ENCODE assay signal across 8 cellular contexts in the genomic region with DNA sequence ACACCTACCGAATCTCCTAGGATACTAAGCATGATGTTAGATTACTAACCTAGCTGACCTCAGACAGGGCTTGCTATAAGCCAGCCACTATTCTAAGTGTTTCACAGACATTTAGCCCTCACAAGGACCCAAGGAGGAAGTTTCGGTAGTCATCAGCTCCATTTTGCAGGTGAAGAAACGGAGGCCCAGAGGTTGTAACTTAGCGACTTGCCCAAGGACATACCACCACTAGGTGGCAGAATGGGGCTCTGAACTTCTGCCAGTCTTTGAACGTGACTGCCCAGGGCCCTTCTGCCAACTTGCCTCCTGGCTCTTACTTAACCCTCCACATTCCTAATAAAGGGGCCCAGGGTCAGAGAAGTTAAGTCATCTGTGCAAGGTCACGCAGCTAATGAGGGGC.
A peak's percentile ranks its signal among the peaks of the same experiment; 100 is the strongest.
DNase-seq lines count a peak whose midpoint lies in the region; ATAC-seq, FAIRE-seq and TF ChIP-seq lines count a peak whose summit lies in the region.

No MANE protein-coding gene starts in this region.

- H3K9me1 ChIP-seq in K562 (ENCODE audit: control insufficient read depth, insufficient read depth, low read length) = no peaks in the 10 kb centered on the region

- in situ Hi-C loops in K562 (cut with MboI) = no loop called here

- peak; percentile 84 for FAIRE-seq in K562 (lab: Jason Lieb, UNC)

- H3K27me3 ChIP-seq in K562 (ENCODE audit: control insufficient read depth in 2 of 2, insufficient read depth in 2 of 2, low read length in 2 of 2) (no peaks in the 10 kb centered on the region), lung (ENCODE audit: control insufficient read depth, insufficient read depth) (no peaks in the 10 kb centered on the region), upper lobe of right lung (no peaks in the 10 kb centered on the region)

- POLR2A ChIA-PET in RWPE1 (lab: Yijun Ruan, JAX; ENCODE audit: low non-redundant PET) (no interaction called here), K562 (lab: Yijun Ruan, JAX) (interaction anchor here (0.6 kb wide), 1 partner anchor 337 kb away, joined by 3 read pairs; no protein-coding TSS in a partner anchor)

- TF ChIP-seq EP300 in K562 (IDR thresholded peaks at IDR 0.05; ENCODE audit: low read length) = no peak

- no peak overlapping the region for H3K9ac ChIP-seq in K562 (ENCODE audit: insufficient read depth in 1 of 2, low read depth in 2 of 2, low read length in 2 of 2)

- intact Hi-C loops in K562 (cut with micrococcal nuclease) (loop anchor here (5.0 kb wide), 3 partner anchors 137 to 282 kb away; no protein-coding TSS in a partner anchor), upper lobe of right lung (cut with DNase I) (no loop called here)

- H2AFZ ChIP-seq in K562 (ENCODE audit: low read depth, low read length) = no peak overlapping the region

- H3K9me3 ChIP-seq in K562 (replicated peaks; ENCODE audit: control insufficient read depth, insufficient read depth, low read depth, low read length) (no peaks in the 10 kb centered on the region), lung (ENCODE audit: control insufficient read depth in 2 of 2, insufficient read depth in 1 of 2, low read length in 1 of 2) (no peaks in the 10 kb centered on the region), upper lobe of right lung (no peaks in the 10 kb centered on the region)

- no peaks in the 10 kb centered on the region for H3K36me3 ChIP-seq in K562 (ENCODE audit: control insufficient read depth, insufficient read depth, low read length)
- H3K36me3 ChIP-seq in lung (ENCODE audit: control insufficient read depth in 2 of 2, insufficient read depth in 2 of 2, low read length in 2 of 2) = no peaks in the 10 kb centered on the region
- no peaks in the 10 kb centered on the region for H3K36me3 ChIP-seq in upper lobe of right lung

- CTCF ChIA-PET in RWPE1 (lab: Yijun Ruan, JAX) = interaction anchor here (0.5 to 1.5 kb wide), 6 partner anchors 14 to 615 kb away, joined by 3 to 4 read pairs (median 4); no protein-coding TSS in a partner anchor
- CTCF ChIA-PET in K562 (lab: Yijun Ruan, JAX; ENCODE audit: low intra/inter-chr PET ratio) = interaction anchor here (1.0 kb wide), 2 partner anchors 222 to 282 kb away, joined by 3 to 4 read pairs; no protein-coding TSS in a partner anchor

- DNase-seq in DMS 273 treated with DMSO at 0.1 percent for 48 hours (lab: John Stamatoyannopoulos, UW) = peak; percentile 3
- peak; percentile 12 for DNase-seq in HPDE6-E6E7 (ENCODE audit: extremely low spot score)
- peak; percentile 26 for DNase-seq in RWPE1 (ENCODE audit: low spot score)
- DNase-seq in K562 (ENCODE audit: extremely low read depth in 1 of 4, low spot score in 3 of 4) = peak; percentile 48 to 62 (median 56)
- peak; percentile 44 for DNase-seq in lung (ENCODE audit: low spot score)
- DNase-seq in upper lobe of right lung = no peak
- DNase-seq in omental fat pad (ENCODE audit: low spot score) = no peak

- no peak for TF ChIP-seq POLR2A in K562 (conservative IDR thresholded peaks at IDR 0.05)

- no TSS peak for BruUV-seq in K562 (replicated peaks; lab: Mats Ljungman, UMichigan)

- H4K20me1 ChIP-seq in K562 (replicated peaks; ENCODE audit: control insufficient read depth, insufficient read depth, low read length) = no peaks in the 10 kb centered on the region; the same call in 1 of the 2 replicates

- no peak overlapping the region for H3K4me3 ChIP-seq in K562
- no peak overlapping the region for H3K4me3 ChIP-seq in lung
- no peak overlapping the region for H3K4me3 ChIP-seq in upper lobe of right lung

- no peak overlapping the region for H3K4me2 ChIP-seq in K562 (ENCODE audit: insufficient read depth, low read length)

- peak; percentile 43 for TF ChIP-seq CTCF in RWPE1 (conservative IDR thresholded peaks at IDR 0.05; ENCODE audit: low read depth)
- TF ChIP-seq CTCF in K562 (IDR thresholded peaks at IDR 0.05 in 2 of 3, conservative IDR thresholded peaks at IDR 0.05 in 1 of 3; ENCODE audit: insufficient read depth in 2 of 3, low read depth in 1 of 3, low read length in 3 of 3) = peak; percentile 50 to 74 (median 57)
- peak; percentile 17 for TF ChIP-seq CTCF in lung (IDR thresholded peaks at IDR 0.05; ENCODE audit: control extremely low read depth, extremely low read depth)
- TF ChIP-seq CTCF in upper lobe of right lung (IDR thresholded peaks at IDR 0.05) = peak; percentile 63
- TF ChIP-seq CTCF in omental fat pad (IDR thresholded peaks at IDR 0.05) = no peak

- 1% methylated on average over 6 of the region's 6 CpGs for WGBS in K562 (ENCODE audit: insufficient coverage, low coverage, missing lambda C conversion rate)
- WGBS in lung, 2 donors = 53 to 63% methylated on average over 6 of the region's 6 CpGs

- no peaks in the 10 kb centered on the region for H3K4me1 ChIP-seq in K562 (replicated peaks in 1 of 2; ENCODE audit: control insufficient read depth in 2 of 2, insufficient read depth in 2 of 2, low read length in 2 of 2)
- H3K4me1 ChIP-seq in lung (ENCODE audit: control insufficient read depth in 2 of 2, insufficient read depth in 2 of 2, low read length in 2 of 2) = no peaks in the 10 kb centered on the region
- H3K4me1 ChIP-seq in upper lobe of right lung = no peaks in the 10 kb centered on the region

- H3K79me2 ChIP-seq in K562 (ENCODE audit: control insufficient read depth, insufficient read depth, low read length) = no peaks in the 10 kb centered on the region

- H3K27ac ChIP-seq in RWPE1 = no peak overlapping the region
- no peak overlapping the region for H3K27ac ChIP-seq in K562 (ENCODE audit: extremely low read depth, low read depth, low read length)
- no peak overlapping the region for H3K27ac ChIP-seq in lung (ENCODE audit: low read depth in 1 of 2, low read length in 1 of 2)
- H3K27ac ChIP-seq in upper lobe of right lung = no peak overlapping the region

- ATAC-seq in K562 (no peak; the same call in 2 of the 3 replicates), lung (ENCODE audit: insufficient read depth, low FRiP score) (no peak), upper lobe of right lung (peak; percentile 75), omental fat pad (ENCODE audit: low FRiP score) (no peak), HG03039 (IDR thresholded peaks at IDR 0.05; ENCODE audit: unreplicated experiment) (no peak)

- TF ChIP-seq RAD21 in K562 (CRISPR knock-in tag; conservative IDR thresholded peaks at IDR 0.05 in 1 of 2, IDR thresholded peaks at IDR 0.05 in 1 of 2) = peak; percentile 35 to 55; a peak in 3 of 4 replicates

TF ChIP-seq in K562, 482 proteins besides CTCF, POLR2A, EP300 and RAD21 (continues in another document):
- TF ChIP-seq, protein P1, sequence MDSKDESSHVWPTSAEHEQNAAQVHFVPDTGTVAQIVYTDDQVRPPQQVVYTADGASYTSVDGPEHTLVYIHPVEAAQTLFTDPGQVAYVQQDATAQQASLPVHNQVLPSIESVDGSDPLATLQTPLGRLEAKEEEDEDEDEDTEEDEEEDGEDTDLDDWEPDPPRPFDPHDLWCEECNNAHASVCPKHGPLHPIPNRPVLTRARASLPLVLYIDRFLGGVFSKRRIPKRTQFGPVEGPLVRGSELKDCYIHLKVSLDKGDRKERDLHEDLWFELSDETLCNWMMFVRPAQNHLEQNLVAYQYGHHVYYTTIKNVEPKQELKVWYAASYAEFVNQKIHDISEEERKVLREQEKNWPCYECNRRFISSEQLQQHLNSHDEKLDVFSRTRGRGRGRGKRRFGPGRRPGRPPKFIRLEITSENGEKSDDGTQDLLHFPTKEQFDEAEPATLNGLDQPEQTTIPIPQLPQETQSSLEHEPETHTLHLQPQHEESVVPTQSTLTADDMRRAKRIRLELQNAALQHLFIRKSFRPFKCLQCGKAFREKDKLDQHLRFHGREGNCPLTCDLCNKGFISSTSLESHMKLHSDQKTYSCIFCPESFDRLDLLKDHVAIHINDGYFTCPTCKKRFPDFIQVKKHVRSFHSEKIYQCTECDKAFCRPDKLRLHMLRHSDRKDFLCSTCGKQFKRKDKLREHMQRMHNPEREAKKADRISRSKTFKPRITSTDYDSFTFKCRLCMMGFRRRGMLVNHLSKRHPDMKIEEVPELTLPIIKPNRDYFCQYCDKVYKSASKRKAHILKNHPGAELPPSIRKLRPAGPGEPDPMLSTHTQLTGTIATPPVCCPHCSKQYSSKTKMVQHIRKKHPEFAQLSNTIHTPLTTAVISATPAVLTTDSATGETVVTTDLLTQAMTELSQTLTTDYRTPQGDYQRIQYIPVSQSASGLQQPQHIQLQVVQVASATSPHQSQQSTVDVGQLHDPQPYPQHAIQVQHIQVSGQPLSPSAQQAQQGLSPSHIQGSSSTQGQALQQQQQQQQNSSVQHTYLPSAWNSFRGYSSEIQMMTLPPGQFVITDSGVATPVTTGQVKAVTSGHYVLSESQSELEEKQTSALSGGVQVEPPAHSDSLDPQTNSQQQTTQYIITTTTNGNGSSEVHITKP (IDR thresholded peaks at IDR 0.05; ENCODE audit: partially characterized antibody) = no peak
- TF ChIP-seq, protein P2, sequence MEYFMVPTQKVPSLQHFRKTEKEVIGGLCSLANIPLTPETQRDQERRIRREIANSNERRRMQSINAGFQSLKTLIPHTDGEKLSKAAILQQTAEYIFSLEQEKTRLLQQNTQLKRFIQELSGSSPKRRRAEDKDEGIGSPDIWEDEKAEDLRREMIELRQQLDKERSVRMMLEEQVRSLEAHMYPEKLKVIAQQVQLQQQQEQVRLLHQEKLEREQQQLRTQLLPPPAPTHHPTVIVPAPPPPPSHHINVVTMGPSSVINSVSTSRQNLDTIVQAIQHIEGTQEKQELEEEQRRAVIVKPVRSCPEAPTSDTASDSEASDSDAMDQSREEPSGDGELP (CRISPR knock-in tag; IDR thresholded peaks at IDR 0.05; ENCODE audit: borderline replicate concordance) = no peak
- TF ChIP-seq BDP1 (IDR thresholded peaks at IDR 0.05; ENCODE audit: insufficient read depth, insufficient read length) (no peak), NR3C1 (CRISPR knock-in tag; IDR thresholded peaks at IDR 0.05) (no peak), HNRNPL (IDR thresholded peaks at IDR 0.05; ENCODE audit: low read depth, low read length) (no peak), ZNF140 (CRISPR knock-in tag; IDR thresholded peaks at IDR 0.05) (no peak), GABPB2 (CRISPR knock-in tag; conservative IDR thresholded peaks at IDR 0.05) (no peak), SMC3 (conservative IDR thresholded peaks at IDR 0.05; ENCODE audit: insufficient read depth, low read depth, low read length) (0 out of 2 replicates have a peak, but pooled peaks have one; percentile 25), RBM39 (optimal IDR thresholded peaks at IDR 0.05; ENCODE audit: low read depth, low read length) (no peak), DMBX1 (CRISPR knock-in tag; IDR thresholded peaks at IDR 0.05; ENCODE audit: borderline replicate concordance) (no peak), HDAC1 (IDR thresholded peaks at IDR 0.05) (no peak)
- TF ChIP-seq, protein P3, sequence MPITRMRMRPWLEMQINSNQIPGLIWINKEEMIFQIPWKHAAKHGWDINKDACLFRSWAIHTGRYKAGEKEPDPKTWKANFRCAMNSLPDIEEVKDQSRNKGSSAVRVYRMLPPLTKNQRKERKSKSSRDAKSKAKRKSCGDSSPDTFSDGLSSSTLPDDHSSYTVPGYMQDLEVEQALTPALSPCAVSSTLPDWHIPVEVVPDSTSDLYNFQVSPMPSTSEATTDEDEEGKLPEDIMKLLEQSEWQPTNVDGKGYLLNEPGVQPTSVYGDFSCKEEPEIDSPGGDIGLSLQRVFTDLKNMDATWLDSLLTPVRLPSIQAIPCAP (CRISPR knock-in tag; IDR thresholded peaks at IDR 0.05; ENCODE audit: borderline replicate concordance) = no peak

Comparison
In these comparisons a context has a peak if more than half of its experiments do, and no peak if none do; other contexts are left out.
1. DNase-seq: peak in DMS 273 treated with DMSO at 0.1 percent for 48 hours (single experiment), HPDE6-E6E7 (single experiment), RWPE1 (single experiment), K562 (4 of 4) and lung (single experiment); none in upper lobe of right lung (single experiment) and omental fat pad (single experiment).
2. CTCF ChIP-seq: peak in RWPE1 (single experiment), K562 (3 of 3), lung (single experiment) and upper lobe of right lung (single experiment); none in omental fat pad (0 of 3).